Comparison of ENCODE assay signal across 15 cellular contexts in the genomic region with DNA sequence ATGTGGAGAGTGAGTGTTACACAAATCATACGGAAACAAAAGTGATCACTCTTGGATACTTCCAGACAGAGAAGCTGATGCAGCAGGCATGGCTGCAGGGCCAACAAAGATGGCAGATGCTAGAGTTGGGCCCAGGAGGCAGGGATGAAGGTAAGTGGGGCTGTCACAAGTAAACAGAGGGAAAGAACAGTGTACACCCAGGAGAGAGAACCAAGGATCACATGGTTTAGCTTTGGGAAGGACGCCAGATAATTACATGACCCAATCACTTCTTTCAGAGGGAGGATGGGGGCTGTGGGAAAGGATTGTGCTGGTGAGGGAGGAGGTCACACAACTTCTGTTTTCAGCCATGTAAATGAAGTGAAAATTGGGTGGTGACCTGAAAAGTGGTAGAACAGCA.
A peak's percentile ranks its signal among the peaks of the same experiment; 100 is the strongest.
DNase-seq lines count a peak whose midpoint lies in the region; ATAC-seq and TF ChIP-seq lines count a peak whose summit lies in the region.
"Had no signal": no experiment of that assay in that cellular context is flagged by ENCODE, and none has a peak within 500 bp of the region (broad histone marks: within the 10 kb centered on the region; RNA-seq: fewer than 3 reads in every experiment).

No MANE protein-coding gene starts in this region.

- peaks cover 10% of the 10 kb centered on the region for H3K9me3 Mint-ChIP-seq in activated naive CD8-positive, alpha-beta T cell treated with anti-CD3 and anti-CD28 coated beads, Interleukin-2, amount 50 U/mL, for 24 hours
- H3K9me3 Mint-ChIP-seq in activated naive CD8-positive, alpha-beta T cell treated with anti-CD3 and anti-CD28 coated beads for 36 hours: peaks cover 1% of the 10 kb centered on the region
- no peaks in the 10 kb centered on the region for H3K9me3 Mint-ChIP-seq in chondrocyte (ENCODE audit: low read depth)

- H3K27ac Mint-ChIP-seq in activated naive CD8-positive, alpha-beta T cell treated with anti-CD3 and anti-CD28 coated beads, Interleukin-2, amount 50 U/mL, for 24 hours: peak overlapping the region; percentile 25
- H3K27ac Mint-ChIP-seq in activated naive CD8-positive, alpha-beta T cell treated with anti-CD3 and anti-CD28 coated beads for 36 hours: no peak overlapping the region
- H3K27ac Mint-ChIP-seq in chondrocyte (ENCODE audit: unreplicated experiment): peak overlapping the region; percentile 49

- no peak for DNase-seq in activated naive CD8-positive, alpha-beta T cell treated with anti-CD3 and anti-CD28 coated beads, Interleukin-2, amount 50 U/mL, for 24 hours
- no peak for DNase-seq in activated naive CD8-positive, alpha-beta T cell treated with anti-CD3 and anti-CD28 coated beads for 36 hours
- peak; percentile 26 for DNase-seq in M059J (ENCODE audit: low read depth)
- DNase-seq in chondrocyte (ENCODE audit: low spot score): no peak
- DNase-seq in hippocampal formation (lab: John Stamatoyannopoulos, UW): no peak
- DNase-seq in NCI-H1436 (lab: John Stamatoyannopoulos, UW): no peak
- DNase-seq in GOT3 (lab: John Stamatoyannopoulos, UW): no peak
- DNase-seq: AML-193, Caco-2, DMS53, KBM-7, NCI-H1092, NCI-H187, NCI-H748 treated with DMSO at 0.1 percent for 48 hours, SIG-M5 had no signal

- no peak for TF ChIP-seq CTCF in chondrocyte (IDR thresholded peaks at IDR 0.05)

- H3K27me3 Mint-ChIP-seq in activated naive CD8-positive, alpha-beta T cell treated with anti-CD3 and anti-CD28 coated beads, Interleukin-2, amount 50 U/mL, for 24 hours: peaks cover 3% of the 10 kb centered on the region
- H3K27me3 Mint-ChIP-seq in activated naive CD8-positive, alpha-beta T cell treated with anti-CD3 and anti-CD28 coated beads for 36 hours: peaks cover 3% of the 10 kb centered on the region
- H3K27me3 Mint-ChIP-seq in chondrocyte (ENCODE audit: low read depth): no peaks in the 10 kb centered on the region

- no peak overlapping the region for H3K4me3 Mint-ChIP-seq in activated naive CD8-positive, alpha-beta T cell treated with anti-CD3 and anti-CD28 coated beads, Interleukin-2, amount 50 U/mL, for 24 hours
- no peak overlapping the region for H3K4me3 Mint-ChIP-seq in activated naive CD8-positive, alpha-beta T cell treated with anti-CD3 and anti-CD28 coated beads for 36 hours
- H3K4me3 Mint-ChIP-seq in chondrocyte (ENCODE audit: unreplicated experiment): no peak overlapping the region

- peaks cover 6% of the 10 kb centered on the region for H3K36me3 Mint-ChIP-seq in activated naive CD8-positive, alpha-beta T cell treated with anti-CD3 and anti-CD28 coated beads, Interleukin-2, amount 50 U/mL, for 24 hours (ENCODE audit: low read depth)
- H3K36me3 Mint-ChIP-seq in activated naive CD8-positive, alpha-beta T cell treated with anti-CD3 and anti-CD28 coated beads for 36 hours: peaks cover 4% of the 10 kb centered on the region
- H3K36me3 Mint-ChIP-seq in chondrocyte (ENCODE audit: low read depth): peaks cover 3% of the 10 kb centered on the region

- H3K4me1 Mint-ChIP-seq in activated naive CD8-positive, alpha-beta T cell treated with anti-CD3 and anti-CD28 coated beads, Interleukin-2, amount 50 U/mL, for 24 hours: peaks cover 51% of the 10 kb centered on the region
- H3K4me1 Mint-ChIP-seq in activated naive CD8-positive, alpha-beta T cell treated with anti-CD3 and anti-CD28 coated beads for 36 hours: peaks cover 17% of the 10 kb centered on the region
- peaks cover 35% of the 10 kb centered on the region for H3K4me1 Mint-ChIP-seq in chondrocyte (ENCODE audit: low read depth)

- no peak for ATAC-seq in activated naive CD8-positive, alpha-beta T cell treated with anti-CD3 and anti-CD28 coated beads, Interleukin-2, amount 50 U/mL, for 24 hours
